10 cellular contexts compared by ENCODE assay signal in genomic region chr16:69395859-69396186, GRCh38. TPM values are rescaled to one million over a fixed set of nuclear protein-coding genes. Genes with fewer than 3 reads are reported as not detected.
A peak's percentile ranks its signal among the peaks of the same experiment; 100 is the strongest.
DNase-seq lines count a peak whose midpoint lies in the region; ATAC-seq and TF ChIP-seq lines count a peak whose summit lies in the region.
"Had no signal": no experiment of that assay in that cellular context is flagged by ENCODE, and none has a peak within 500 bp of the region (broad histone marks: within the 10 kb centered on the region; RNA-seq: fewer than 3 reads in every experiment).

No MANE protein-coding gene starts in this region.

- TF ChIP-seq CTCF in IMR-90 (conservative IDR thresholded peaks at IDR 0.05; ENCODE audit: low read depth, low read length) (no peak), endodermal cell (conservative IDR thresholded peaks at IDR 0.05) (no peak)

- H3K14ac ChIP-seq in IMR-90 (replicated peaks; ENCODE audit: low read depth, low read length) (no peak overlapping the region), neuronal stem cell (ENCODE audit: low read length) (no peak overlapping the region)

- H4K5ac ChIP-seq in IMR-90 (ENCODE audit: low read depth, low read length): no peak overlapping the region

- in situ Hi-C loops in IMR-90 (cut with MboI; ENCODE audit: low sequenced_read_pairs): loop anchor here (5.0 to 10.0 kb wide), 2 partner anchors 289 to 356 kb away; partner anchors contain the start of gene NOB1

- H2AK9ac ChIP-seq in IMR-90 (replicated peaks; ENCODE audit: low read depth, low read length, poor library complexity): no peak overlapping the region

- H3K4ac ChIP-seq in IMR-90 (ENCODE audit: low read depth, low read length) (no peak overlapping the region), neuronal stem cell (ENCODE audit: low read length) (no peak overlapping the region)

- H2AK5ac ChIP-seq in IMR-90 (ENCODE audit: low read depth, low read length): no peak overlapping the region
- H2AK5ac ChIP-seq in neuronal stem cell (ENCODE audit: low read depth, low read length): no peak overlapping the region

- H3K79me1 ChIP-seq in IMR-90 (ENCODE audit: low read depth in 1 of 2, low read length in 2 of 2) (peaks cover 0 to 14% of the 10 kb centered on the region in 2 experiments; a peak in 1 of 4 replicates), neuronal stem cell (ENCODE audit: low read depth, low read length) (no peaks in the 10 kb centered on the region)

- TF ChIP-seq POLR2A in IMR-90 (IDR thresholded peaks at IDR 0.05; ENCODE audit: low read depth, low read length): no peak

- no peaks in the 10 kb centered on the region for H3K27me3 ChIP-seq in BLaER1
- H3K27me3 ChIP-seq in IMR-90 (ENCODE audit: control insufficient read depth, insufficient read depth, low read length): no peaks in the 10 kb centered on the region; the same call in 1 of the 2 replicates
- H3K27me3 ChIP-seq in endodermal cell (ENCODE audit: control insufficient read depth, insufficient read depth, low read length, poor library complexity, severe bottlenecking): no peaks in the 10 kb centered on the region
- H3K27me3 ChIP-seq in neuronal stem cell (ENCODE audit: control insufficient read depth in 3 of 3, insufficient read depth in 3 of 3, low read depth in 1 of 3, low read length in 3 of 3): peaks cover 0 to 5% (median 0%) of the 10 kb centered on the region in 3 experiments

- H4K91ac ChIP-seq in IMR-90 (ENCODE audit: insufficient read depth, low read depth, low read length) (no peak overlapping the region), neuronal stem cell (ENCODE audit: low read depth, low read length, poor library complexity) (no peak overlapping the region)

- peak overlapping the region; percentile 91 for H3K27ac Mint-ChIP-seq in endodermal cell

- no peak overlapping the region for H2BK20ac ChIP-seq in IMR-90 (ENCODE audit: low read depth, low read length)

- H2BK5ac ChIP-seq in IMR-90 (ENCODE audit: low read depth, low read length, poor library complexity, severe bottlenecking) (no peak overlapping the region), neuronal stem cell (ENCODE audit: low read length) (no peak overlapping the region)

- CTCF ChIA-PET in IMR-90 (lab: Yijun Ruan, JAX): interaction anchor here (0.7 to 2.6 kb wide), 7 partner anchors 9 to 359 kb away, joined by 3 to 14 read pairs (median 3); partner anchors contain the start of gene NOB1

- POLR2A ChIA-PET in IMR-90 (lab: Charles Lee; ENCODE audit: unreplicated experiment): interaction anchor here (1.0 kb wide), 1 partner anchor 359 kb away, joined by 3 read pairs; the partner anchor contains the start of gene NOB1

- H4K20me1 ChIP-seq in BLaER1 (no peaks in the 10 kb centered on the region), IMR-90 (ENCODE audit: insufficient read depth, low read length) (peaks cover 5% of the 10 kb centered on the region; the same call in 1 of the 2 replicates)

- dilution Hi-C loops in IMR-90 (cut with HindIII; ENCODE audit: low sequenced_read_pairs, unreplicated experiment): no loop called here

- H3K4me1 Mint-ChIP-seq in endodermal cell: peaks cover 17% of the 10 kb centered on the region

- no peaks in the 10 kb centered on the region for H3K27me3 Mint-ChIP-seq in endodermal cell (ENCODE audit: insufficient read depth)

- no peak overlapping the region for H3K4me3 Mint-ChIP-seq in endodermal cell

- H3K36me3 Mint-ChIP-seq in endodermal cell (ENCODE audit: low read depth): no peaks in the 10 kb centered on the region
- H3K36me3 Mint-ChIP-seq: activated naive CD4-positive, alpha-beta T cell treated with anti-CD3 and anti-CD28 coated beads, Interleukin-2, amount 50 U/mL, for 72 hours had no signal

- H3K4me1 ChIP-seq in BLaER1: peaks cover 20% of the 10 kb centered on the region
- peaks cover 12% of the 10 kb centered on the region for H3K4me1 ChIP-seq in IMR-90 (ENCODE audit: control insufficient read depth, insufficient read depth, low read length)
- no peaks in the 10 kb centered on the region for H3K4me1 ChIP-seq in endodermal cell (ENCODE audit: control insufficient read depth, insufficient read depth, low read length)
- peaks cover 0 to 5% of the 10 kb centered on the region in 2 donors for H3K4me1 ChIP-seq in neuronal stem cell (ENCODE audit: control insufficient read depth in 2 of 2, insufficient read depth in 1 of 2, low read depth in 1 of 2, low read length in 2 of 2)

- H3K9me3 ChIP-seq in BLaER1 (no peaks in the 10 kb centered on the region), IMR-90 (ENCODE audit: control insufficient read depth, insufficient read depth, low read length) (no peaks in the 10 kb centered on the region), endodermal cell (ENCODE audit: control insufficient read depth, low read length) (no peaks in the 10 kb centered on the region), neuronal stem cell (replicated peaks in 1 of 2; ENCODE audit: control insufficient read depth in 2 of 2, insufficient read depth in 1 of 2, low read depth in 1 of 2, low read length in 2 of 2) (no peaks in the 10 kb centered on the region)

- H2BK12ac ChIP-seq in neuronal stem cell (ENCODE audit: low read length): no peak overlapping the region

- H2AFZ ChIP-seq in IMR-90 (replicated peaks; ENCODE audit: low read length, poor library complexity): no peak overlapping the region
- peak overlapping the region; percentile 92 for H2AFZ ChIP-seq in neuronal stem cell (ENCODE audit: low read length)

- H3K4me2 ChIP-seq in BLaER1: peak overlapping the region; percentile 64; the same call in 1 of the 2 replicates
- no peak overlapping the region; the same call in 1 of the 2 replicates for H3K4me2 ChIP-seq in IMR-90 (ENCODE audit: low read depth, low read length)
- no peak overlapping the region for H3K4me2 ChIP-seq in neuronal stem cell (ENCODE audit: insufficient read depth, low read length, poor library complexity, severe bottlenecking)

- H3K18ac ChIP-seq in IMR-90 (ENCODE audit: low read depth, low read length): no peak overlapping the region
- no peak overlapping the region for H3K18ac ChIP-seq in neuronal stem cell (ENCODE audit: low read length)

- H2BK120ac ChIP-seq in IMR-90 (ENCODE audit: low read depth, low read length): no peak overlapping the region
- H2BK120ac ChIP-seq in neuronal stem cell (ENCODE audit: low read depth, low read length): no peak overlapping the region

- no peaks in the 10 kb centered on the region for H3K9me3 Mint-ChIP-seq in endodermal cell
- H3K9me3 Mint-ChIP-seq: activated naive CD4-positive, alpha-beta T cell treated with anti-CD3 and anti-CD28 coated beads, Interleukin-2, amount 50 U/mL, for 72 hours had no signal

- H3K56ac ChIP-seq in IMR-90 (ENCODE audit: extremely low read depth, insufficient read depth, low read length): no peak overlapping the region

- DNase-seq in IMR-90 (no peak), endodermal cell (no peak), neuronal stem cell (ENCODE audit: low spot score) (no peak), head of caudate nucleus (no peak), NCI-H526 (lab: John Stamatoyannopoulos, UW) (no peak)
- no peak for DNase-seq in stimulated activated CD4-positive, alpha-beta T cell treated with anti-CD3 and anti-CD28 coated beads, Interleukin-2, amount 100 ng/mL, for 24 hours

- H4K8ac ChIP-seq in IMR-90 (ENCODE audit: low read depth in 2 of 2, low read length in 2 of 2): no peak overlapping the region; a peak in 1 of 4 replicates
- no peak overlapping the region for H4K8ac ChIP-seq in neuronal stem cell (ENCODE audit: low read depth, low read length)

- H3K9me1 ChIP-seq in IMR-90 (ENCODE audit: insufficient read depth, low read length): peaks cover 7% of the 10 kb centered on the region; the same call in 1 of the 2 replicates

- no peak overlapping the region for H3K27ac ChIP-seq in BLaER1
- H3K27ac ChIP-seq in IMR-90 (ENCODE audit: insufficient read depth, low read length): peak overlapping the region; percentile 62; the same call in 1 of the 2 replicates
- no peak overlapping the region for H3K27ac ChIP-seq in endodermal cell (ENCODE audit: low read depth, low read length)
- no peak overlapping the region for H3K27ac ChIP-seq in neuronal stem cell (replicated peaks; ENCODE audit: low read length)

- no peak overlapping the region for H3K9ac ChIP-seq in BLaER1
- H3K9ac ChIP-seq in IMR-90 (ENCODE audit: low read depth, low read length): no peak overlapping the region
- H3K9ac ChIP-seq in endodermal cell (ENCODE audit: extremely low read depth, low read length, poor library complexity, severe bottlenecking): no peak overlapping the region
- H3K9ac ChIP-seq in neuronal stem cell (ENCODE audit: low read depth, low read length, poor library complexity): no peak overlapping the region

- no peak for TF ChIP-seq RAD21 in IMR-90 (IDR thresholded peaks at IDR 0.05; ENCODE audit: low read length)

- ATAC-seq in IMR-90 (ENCODE audit: low read depth) (no peak), GM18519 (IDR thresholded peaks at IDR 0.05; ENCODE audit: low FRiP score, unreplicated experiment) (no peak)

- H3K4me3 ChIP-seq in BLaER1 (no peak overlapping the region), IMR-90 (ENCODE audit: insufficient read depth, low read depth, low read length) (no peak overlapping the region), endodermal cell (ENCODE audit: low read length) (no peak overlapping the region), neuronal stem cell (ENCODE audit: low read length in 2 of 2) (no peak overlapping the region)

- no peak overlapping the region for H3K23ac ChIP-seq in IMR-90 (ENCODE audit: low read depth, low read length)
- no peak overlapping the region for H3K23ac ChIP-seq in neuronal stem cell (ENCODE audit: low read depth, low read length, poor library complexity)

- H3K36me3 ChIP-seq in BLaER1 (no peaks in the 10 kb centered on the region), IMR-90 (ENCODE audit: control insufficient read depth, insufficient read depth, low read length) (no peaks in the 10 kb centered on the region), endodermal cell (ENCODE audit: control insufficient read depth, insufficient read depth, low read length) (no peaks in the 10 kb centered on the region), neuronal stem cell (replicated peaks in 1 of 2; ENCODE audit: control insufficient read depth in 2 of 2, insufficient read depth in 2 of 2, low read length in 2 of 2) (no peaks in the 10 kb centered on the region)

- intact Hi-C loops in IMR-90 (cut with micrococcal nuclease) (loop anchor here (1.0 to 5.0 kb wide), 3 partner anchors 169 to 359 kb away; partner anchors contain the start of genes NFAT5 and NOB1), head of caudate nucleus (cut with DNase I) (loop anchor here (5.0 kb wide), 2 partner anchors 311 to 361 kb away; no protein-coding TSS in a partner anchor)

- no peak overlapping the region for H2BK15ac ChIP-seq in IMR-90 (ENCODE audit: low read depth, low read length)
- H2BK15ac ChIP-seq in neuronal stem cell (ENCODE audit: low read length): no peak overlapping the region

- no TSS peak for BruUV-seq in IMR-90 (replicated peaks; lab: Mats Ljungman, UMichigan)

RNA-seq across cellular contexts. Expression of gene TERF2, which starts 10.0 kb away (rescaled TPM):
- total RNA-seq in IMR-90 (2012; rRNA removed): 9.0 and 9.2 TPM in 2 replicates
- polyA plus RNA-seq in IMR-90 (2012; rRNA removed): 13.8 and 15.2 TPM in 2 replicates
- 9.0 and 9.2 TPM in 2 replicates for polyA plus RNA-seq in IMR-90 (2012; cell fraction: cytosol; rRNA removed)
- 4.3 and 11.3 TPM in 2 replicates for polyA plus RNA-seq in IMR-90 (2012; cell fraction: nucleus; rRNA removed; ENCODE audit: low replicate concordance)
- 10 to 100 TPM; 33.6 to 38.2 TPM for total RNA-seq in endodermal cell
- 39.0 TPM for polyA plus RNA-seq in endodermal cell (2013, experiment 1 of 2)
- 37.6 TPM for polyA plus RNA-seq in endodermal cell (2013, experiment 2 of 2)
- 38.8 TPM for polyA plus RNA-seq in neuronal stem cell (2013, experiment 1 of 2)
- polyA plus RNA-seq in neuronal stem cell (2013, experiment 2 of 2): 40.0 TPM

RNA-seq across cellular contexts. Expression of gene CYB5B, which starts 28.6 kb away (rescaled TPM):
- total RNA-seq in IMR-90 (2012; rRNA removed): 102 and 106 TPM in 2 replicates
- 76.1 and 100 TPM in 2 replicates for polyA plus RNA-seq in IMR-90 (2012; rRNA removed)
- polyA plus RNA-seq in IMR-90 (2012; cell fraction: cytosol; rRNA removed): 10.7 and 23.7 TPM in 2 replicates
- polyA plus RNA-seq in IMR-90 (2012; cell fraction: nucleus; rRNA removed; ENCODE audit: low replicate concordance): 7.0 and 46.0 TPM in 2 replicates
- total RNA-seq in endodermal cell: 100 to 1,000 TPM; 123 to 131 TPM
- 125 TPM for polyA plus RNA-seq in endodermal cell (2013, experiment 1 of 2)
- polyA plus RNA-seq in endodermal cell (2013, experiment 2 of 2): 110 TPM
- polyA plus RNA-seq in neuronal stem cell (2013, experiment 1 of 2): 142 TPM
- polyA plus RNA-seq in neuronal stem cell (2013, experiment 2 of 2): 142 TPM

RNA-seq across cellular contexts. Expression of gene TMED6, which starts 44.2 kb away (rescaled TPM):
- total RNA-seq in IMR-90 (2012; rRNA removed) (not detected in 2 replicates), endodermal cell (under 1 TPM; 0.53 to 0.66 TPM)
- polyA plus RNA-seq in IMR-90 (2012; rRNA removed): 0.10 and 0.20 TPM in 2 replicates
- not detected in 2 replicates for polyA plus RNA-seq in IMR-90 (2012; cell fraction: cytosol; rRNA removed)
- 0.08 and 0.73 TPM in 2 replicates for polyA plus RNA-seq in IMR-90 (2012; cell fraction: nucleus; rRNA removed; ENCODE audit: low replicate concordance)
- polyA plus RNA-seq in endodermal cell (2013, experiment 1 of 2): not detected
- not detected for polyA plus RNA-seq in endodermal cell (2013, experiment 2 of 2)
- not detected for polyA plus RNA-seq in neuronal stem cell (2013, experiment 1 of 2)
- 0.04 TPM for polyA plus RNA-seq in neuronal stem cell (2013, experiment 2 of 2)
- polyA plus RNA-seq: right cardiac atrium had no signal

RNA-seq across cellular contexts. Expression of gene NIP7, which starts 56.3 kb away (rescaled TPM):
- 28.3 and 40.5 TPM in 2 replicates for total RNA-seq in IMR-90 (2012; rRNA removed)
- polyA plus RNA-seq in IMR-90 (2012; rRNA removed): 10.6 and 14.0 TPM in 2 replicates
- polyA plus RNA-seq in IMR-90 (2012; cell fraction: cytosol; rRNA removed): 3.4 and 16.1 TPM in 2 replicates
- polyA plus RNA-seq in IMR-90 (2012; cell fraction: nucleus; rRNA removed; ENCODE audit: low replicate concordance): 3.0 and 8.0 TPM in 2 replicates
- 10 to 100 TPM; 30.5 to 36.3 TPM for total RNA-seq in endodermal cell
- polyA plus RNA-seq in endodermal cell (2013, experiment 1 of 2): 24.0 TPM
- 26.0 TPM for polyA plus RNA-seq in endodermal cell (2013, experiment 2 of 2)
- polyA plus RNA-seq in neuronal stem cell (2013, experiment 1 of 2): 21.6 TPM
- 21.4 TPM for polyA plus RNA-seq in neuronal stem cell (2013, experiment 2 of 2)

RNA-seq across cellular contexts. Expression of gene COG8, which starts 56.5 kb away (rescaled TPM):
- total RNA-seq in IMR-90 (2012; rRNA removed): 19.4 and 26.2 TPM in 2 replicates
- polyA plus RNA-seq in IMR-90 (2012; rRNA removed): 22.8 and 23.4 TPM in 2 replicates
- polyA plus RNA-seq in IMR-90 (2012; cell fraction: cytosol; rRNA removed): 16.0 and 27.1 TPM in 2 replicates
- 19.7 and 25.4 TPM in 2 replicates for polyA plus RNA-seq in IMR-90 (2012; cell fraction: nucleus; rRNA removed; ENCODE audit: low replicate concordance)
- 10 to 100 TPM; 45.8 to 49.3 TPM for total RNA-seq in endodermal cell
- polyA plus RNA-seq in endodermal cell (2013, experiment 1 of 2): 35.4 TPM
- polyA plus RNA-seq in endodermal cell (2013, experiment 2 of 2): 30.8 TPM
- 28.2 TPM for polyA plus RNA-seq in neuronal stem cell (2013, experiment 1 of 2)
- 27.7 TPM for polyA plus RNA-seq in neuronal stem cell (2013, experiment 2 of 2)
